Comparison of ENCODE assay signal across 17 cellular contexts in genomic region chr1:79322511-79323027, GRCh38.
DNase-seq lines count a peak whose midpoint lies in the region; ATAC-seq and TF ChIP-seq lines count a peak whose summit lies in the region.
"Had no signal": no experiment of that assay in that cellular context is flagged by ENCODE, and none has a peak within 500 bp of the region (broad histone marks: within the 10 kb centered on the region; RNA-seq: fewer than 3 reads in every experiment).

No MANE protein-coding gene starts in this region.

- POLR2A ChIA-PET in AG04450 (lab: Yijun Ruan, JAX): no interaction called here

- H3K27ac ChIP-seq in AG04450 (ENCODE audit: low read depth, low read length): peak overlapping the region; percentile 55
- H3K27ac ChIP-seq: coronary artery, neutrophil, tibial artery had no signal

- CTCF ChIA-PET in AG04450 (lab: Charles Lee): interaction anchor here (0.9 to 1.2 kb wide), 2 partner anchors 64 to 411 kb away, joined by 3 read pairs; no protein-coding TSS in a partner anchor

- H3K27ac Mint-ChIP-seq in glutamatergic neuron (ENCODE audit: unreplicated experiment): no peak overlapping the region
- H3K27ac Mint-ChIP-seq: activated CD4-positive, alpha-beta memory T cell treated with anti-CD3 and anti-CD28 coated beads for 36 hours; IgD-negative memory B cell had no signal

- H3K9me3 ChIP-seq in AG04450 (ENCODE audit: control insufficient read depth, insufficient read depth, low read length): peaks cover 4% of the 10 kb centered on the region; the same call in 1 of the 2 replicates
- H3K9me3 ChIP-seq: tibial artery had no signal

- no peaks in the 10 kb centered on the region for H3K27me3 ChIP-seq in AG04450 (ENCODE audit: control insufficient read depth, insufficient read depth, low read length)
- H3K27me3 ChIP-seq: neutrophil, tibial artery had no signal

- no peaks in the 10 kb centered on the region for H3K36me3 Mint-ChIP-seq in glutamatergic neuron (ENCODE audit: unreplicated experiment)
- H3K36me3 Mint-ChIP-seq: activated CD4-positive, alpha-beta memory T cell treated with anti-CD3 and anti-CD28 coated beads for 36 hours; IgD-negative memory B cell had no signal

- H3K4me3 Mint-ChIP-seq in glutamatergic neuron (ENCODE audit: unreplicated experiment): no peak overlapping the region
- H3K4me3 Mint-ChIP-seq: activated CD4-positive, alpha-beta memory T cell treated with anti-CD3 and anti-CD28 coated beads for 36 hours; IgD-negative memory B cell had no signal

- no peaks in the 10 kb centered on the region for H3K4me1 Mint-ChIP-seq in glutamatergic neuron (ENCODE audit: low read depth, unreplicated experiment)
- H3K4me1 Mint-ChIP-seq: IgD-negative memory B cell had no signal

- no peaks in the 10 kb centered on the region for H3K27me3 Mint-ChIP-seq in glutamatergic neuron (ENCODE audit: unreplicated experiment)
- H3K27me3 Mint-ChIP-seq: activated CD4-positive, alpha-beta memory T cell treated with anti-CD3 and anti-CD28 coated beads for 36 hours; IgD-negative memory B cell had no signal

- TF ChIP-seq CTCF in AG04450 (IDR thresholded peaks at IDR 0.05; ENCODE audit: low read depth, low read length) (peak; percentile 34), cardiac fibroblast (IDR thresholded peaks at IDR 0.05; ENCODE audit: low read depth, low read length) (peak; percentile 21), glutamatergic neuron (IDR thresholded peaks at IDR 0.05; ENCODE audit: partially characterized antibody, unreplicated experiment) (no peak)

- H3K4me3 ChIP-seq in AG04450 (ENCODE audit: low read depth, low read length) (no peak overlapping the region), cardiac fibroblast (replicated peaks in 1 of 2; ENCODE audit: low read depth in 2 of 2, low read length in 2 of 2) (no peak overlapping the region)
- H3K4me3 ChIP-seq: coronary artery, tibial artery had no signal

- no peak for DNase-seq in AG04450 (ENCODE audit: low read depth, low spot score)
- peak; percentile 49 for DNase-seq in M059J (ENCODE audit: low read depth)
- peak; percentile 27 to 63 for DNase-seq in cardiac fibroblast (ENCODE audit: low read depth in 2 of 2)
- DNase-seq in iris pigment epithelial cell (ENCODE audit: low read depth): peak; percentile 38
- no peak for DNase-seq in NCI-H128 (lab: John Stamatoyannopoulos, UW; ENCODE audit: unreplicated experiment)
- DNase-seq in inferior parietal cortex (ENCODE audit: extremely low spot score): no peak
- DNase-seq in glutamatergic neuron: no peak
- DNase-seq: activated CD4-positive, alpha-beta memory T cell treated with anti-CD3 and anti-CD28 coated beads for 36 hours; COR-L47; GOT3; NCI-H1092 treated with DMSO at 0.1 percent for 48 hours; stimulated activated CD4-positive, alpha-beta T cell treated with anti-CD3 and anti-CD28 coated beads, Interleukin-4, amount 100 ng/mL, for 24 hours; tibial artery had no signal

- no peak for ATAC-seq in HG02885 (IDR thresholded peaks at IDR 0.05; ENCODE audit: poor library complexity, unreplicated experiment)

- no peaks in the 10 kb centered on the region for H3K9me3 Mint-ChIP-seq in glutamatergic neuron (ENCODE audit: unreplicated experiment)

Comparison
In these comparisons a context has a peak if more than half of its experiments do, and no peak if none do; other contexts are left out.
1. DNase-seq: peak in M059J (single experiment), cardiac fibroblast (2 of 2) and iris pigment epithelial cell (single experiment); none in AG04450 (single experiment), NCI-H128 (single experiment), inferior parietal cortex (single experiment) and glutamatergic neuron (single experiment).